Comparison of ENCODE assay signal across 9 cellular contexts in the genomic region with DNA sequence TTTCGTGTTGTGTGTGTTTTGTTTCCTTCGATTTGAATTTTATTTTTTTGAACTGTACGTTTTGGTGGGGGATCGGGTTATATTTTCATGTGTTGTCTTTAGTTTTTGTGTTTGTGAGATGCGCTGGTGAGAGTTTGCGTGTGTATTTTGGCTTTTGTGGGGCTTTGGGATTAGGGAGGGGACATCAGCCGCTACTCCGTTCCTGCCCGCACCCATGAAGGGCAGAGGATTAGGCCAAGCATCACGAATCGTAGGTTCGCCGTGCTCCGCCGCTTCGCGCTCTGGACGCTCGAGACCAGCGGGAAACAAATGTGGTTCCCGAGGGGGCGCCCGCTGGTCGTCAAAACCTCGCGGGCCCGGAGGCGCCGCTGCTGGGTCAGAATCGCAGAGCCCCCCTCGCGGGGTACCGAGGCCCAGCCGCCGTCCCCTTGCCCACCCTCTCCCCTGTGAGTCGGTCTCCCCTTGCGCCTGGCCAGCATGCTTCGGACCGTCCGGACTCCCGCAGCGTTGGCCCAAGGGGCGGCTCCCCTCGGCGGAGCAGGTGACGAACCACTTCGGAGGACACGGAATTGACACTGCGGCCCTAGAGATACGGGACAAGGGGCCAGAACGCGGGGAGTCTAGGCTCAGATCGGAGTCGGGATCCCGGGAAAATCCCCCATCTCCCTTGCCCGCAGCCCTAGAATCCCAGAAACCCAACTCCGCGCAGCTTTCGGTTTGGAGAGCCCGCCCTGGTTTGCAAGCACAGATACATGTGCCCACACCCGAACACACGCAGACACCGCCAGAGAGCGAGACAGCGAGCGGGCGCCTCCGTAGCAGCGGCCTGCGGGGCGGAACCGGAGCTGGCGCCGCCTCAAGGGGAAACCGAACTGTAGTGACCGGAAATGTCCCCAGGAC. TPM values are rescaled to one million over a fixed set of nuclear protein-coding genes. Genes with fewer than 3 reads are reported as not detected.
DNase-seq lines count a peak whose midpoint lies in the region; ATAC-seq, FAIRE-seq and TF ChIP-seq lines count a peak whose summit lies in the region.
"Had no signal": no experiment of that assay in that cellular context is flagged by ENCODE, and none has a peak within 500 bp of the region (broad histone marks: within the 10 kb centered on the region; RNA-seq: fewer than 3 reads in every experiment).

No MANE protein-coding gene starts in this region.

- H3K27me3 Mint-ChIP-seq in Caco-2 (ENCODE audit: insufficient read depth, unreplicated experiment) = peaks cover 20% of the 10 kb centered on the region

- no peaks in the 10 kb centered on the region for H3K36me3 Mint-ChIP-seq in Caco-2 (ENCODE audit: insufficient read depth, unreplicated experiment)

- no peak overlapping the region for H3K9ac ChIP-seq in iPS-18a (ENCODE audit: low read length)

- H3K9me3 Mint-ChIP-seq in Caco-2 (ENCODE audit: unreplicated experiment) = no peaks in the 10 kb centered on the region

- CTCF ChIA-PET in Caco-2 (lab: Charles Lee) = interaction anchor here (1.1 kb wide), 1 partner anchor 41 kb away, joined by 5 read pairs; no protein-coding TSS in a partner anchor

- ATAC-seq in GM21786 (IDR thresholded peaks at IDR 0.05; ENCODE audit: unreplicated experiment) = peak; percentile 26

- WGBS in adrenal gland, 4 donors = 5 to 12% (median 7%) methylated on average over 14 to 76 of the region's 76 CpGs
- 2 to 3% (median 2%) methylated on average over 55 to 76 of the region's 76 CpGs for WGBS in small intestine, 3 donors

- peaks cover 8% of the 10 kb centered on the region; the same call in 1 of the 2 replicates for H3K4me1 ChIP-seq in Caco-2
- H3K4me1 ChIP-seq in adrenal gland (replicated peaks in 1 of 2) = peaks cover 14 to 34% of the 10 kb centered on the region in 2 donors
- peaks cover 19% of the 10 kb centered on the region for H3K4me1 ChIP-seq in iPS-18a (ENCODE audit: control insufficient read depth, low read depth, low read length)
- H3K4me1 ChIP-seq in small intestine (ENCODE audit: control insufficient read depth in 2 of 2, insufficient read depth in 1 of 2, low read depth in 1 of 2, low read length in 1 of 2) = peaks cover 0 to 12% of the 10 kb centered on the region in 2 donors

- BruUV-seq in Caco-2 (replicated peaks; lab: Mats Ljungman, UMichigan) = no TSS peak

- no peak for FAIRE-seq in small intestine (lab: Jason Lieb, UNC)

- H3K27me3 ChIP-seq in Caco-2 (replicated peaks; ENCODE audit: control insufficient read depth, insufficient read depth, low read length) (peaks cover 2% of the 10 kb centered on the region), adrenal gland (peaks cover 85% of the 10 kb centered on the region), iPS-18a (ENCODE audit: control insufficient read depth, insufficient read depth, low read length) (peaks cover 100% of the 10 kb centered on the region), small intestine (ENCODE audit: control insufficient read depth in 2 of 2, insufficient read depth in 2 of 2, low read length in 2 of 2) (peaks cover 5 to 67% of the 10 kb centered on the region in 2 donors)

- H3K4me3 Mint-ChIP-seq in Caco-2 (ENCODE audit: unreplicated experiment) = peak overlapping the region; percentile 70

- peak overlapping the region; percentile 43 for H3K4me3 ChIP-seq in Caco-2 (ENCODE audit: low read depth, low read length)
- peak overlapping the region in 3 of 4 donors; percentile 34 to 70 (median 38) for H3K4me3 ChIP-seq in adrenal gland
- peak overlapping the region; percentile 69 for H3K4me3 ChIP-seq in iPS-18a (ENCODE audit: low read length)
- peak overlapping the region; percentile 41 to 49 for H3K4me3 ChIP-seq in small intestine (ENCODE audit: low read depth in 1 of 2, low read length in 2 of 2)

- peaks cover 7% of the 10 kb centered on the region for H3K4me1 Mint-ChIP-seq in Caco-2 (ENCODE audit: low read depth, unreplicated experiment)

- intact Hi-C loops in Caco-2 (cut with micrococcal nuclease; ENCODE audit: unreplicated experiment) (no loop called here), adrenal gland (cut with DNase I) (no loop called here)

- H3K27ac ChIP-seq in adrenal gland = no peak overlapping the region
- no peak overlapping the region for H3K27ac ChIP-seq in iPS-18a (ENCODE audit: low read length)
- peak overlapping the region in 1 of 2 donors; percentile 57 for H3K27ac ChIP-seq in small intestine (ENCODE audit: low read depth in 1 of 2, low read length in 1 of 2)

- H3K9me3 ChIP-seq in Caco-2 (no peaks in the 10 kb centered on the region), adrenal gland (replicated peaks in 1 of 3) (no peaks in the 10 kb centered on the region), iPS-18a (ENCODE audit: control insufficient read depth, low read depth, low read length) (no peaks in the 10 kb centered on the region), small intestine (ENCODE audit: control insufficient read depth, low read depth) (no peaks in the 10 kb centered on the region)

- no peak for TF ChIP-seq POLR2A in adrenal gland (IDR thresholded peaks at IDR 0.05)

- TF ChIP-seq CTCF in Caco-2 (IDR thresholded peaks at IDR 0.05; ENCODE audit: insufficient read depth in 1 of 2, low read depth in 1 of 2, low read length in 1 of 2, severe bottlenecking in 1 of 2, unreplicated experiment in 1 of 2) (no peak), adrenal gland (IDR thresholded peaks at IDR 0.05) (no peak)

- DNase-seq in Caco-2 (peak in 1 of 2 experiments; percentile 30), NCI-H69 (lab: John Stamatoyannopoulos, UW) (peak; percentile 83), adrenal gland (peak; percentile 47 to 65 (median 61)), small intestine (peak; percentile 43), SIG-M5 treated with dmso at 0.1 percent for 504 hours (lab: John Stamatoyannopoulos, UW; ENCODE audit: unreplicated experiment) (no peak), NCI-H226 (no peak)

- POLR2A ChIA-PET in Caco-2 (lab: Charles Lee) = no interaction called here

- H3K36me3 ChIP-seq in Caco-2 (ENCODE audit: control insufficient read depth, insufficient read depth, low read length) = no peaks in the 10 kb centered on the region
- no peaks in the 10 kb centered on the region for H3K36me3 ChIP-seq in adrenal gland (replicated peaks in 1 of 2)
- no peaks in the 10 kb centered on the region for H3K36me3 ChIP-seq in iPS-18a (ENCODE audit: control insufficient read depth, low read depth, low read length)
- H3K36me3 ChIP-seq in small intestine (ENCODE audit: control insufficient read depth in 2 of 2, insufficient read depth in 2 of 2, low read length in 2 of 2) = no peaks in the 10 kb centered on the region

- H3K27ac Mint-ChIP-seq in Caco-2 (ENCODE audit: unreplicated experiment) = no peak overlapping the region

RNA-seq across cellular contexts. Expression of a gene that starts 2.4 kb away (rescaled TPM):
- total RNA-seq in Caco-2 (2022) = 0.16 TPM in 1 of 2 replicates, not detected in the other
- total RNA-seq in adrenal gland = under 1 TPM in 3 of 8 donors, not detected in 5; 0.10 to 0.22 (median 0.19) TPM
- polyA plus RNA-seq in adrenal gland = under 1 TPM in 2 of 3 donors, not detected in 1; under 0.01 to 0.07 TPM
- 1 to 10 TPM in 1 of 3 donors, under 1 TPM in 1, not detected in 1; under 0.01 to 1.1 TPM for polyA plus RNA-seq in small intestine
- total RNA-seq: SK-MEL-5 had no signal

Comparison
In these comparisons a context has a peak if more than half of its experiments do, and no peak if none do; other contexts are left out.
1. DNase-seq: peak in NCI-H69 (single experiment), adrenal gland (7 of 7) and small intestine (single experiment); none in SIG-M5 treated with dmso at 0.1 percent for 504 hours (single experiment) and NCI-H226 (single experiment).
2. Peak in every context shown above with its lines, with median percentiles within 50 percentile points of each other: H3K4me3 ChIP-seq.